ENCODE assay signal across 1 cellular context in the genomic region with DNA sequence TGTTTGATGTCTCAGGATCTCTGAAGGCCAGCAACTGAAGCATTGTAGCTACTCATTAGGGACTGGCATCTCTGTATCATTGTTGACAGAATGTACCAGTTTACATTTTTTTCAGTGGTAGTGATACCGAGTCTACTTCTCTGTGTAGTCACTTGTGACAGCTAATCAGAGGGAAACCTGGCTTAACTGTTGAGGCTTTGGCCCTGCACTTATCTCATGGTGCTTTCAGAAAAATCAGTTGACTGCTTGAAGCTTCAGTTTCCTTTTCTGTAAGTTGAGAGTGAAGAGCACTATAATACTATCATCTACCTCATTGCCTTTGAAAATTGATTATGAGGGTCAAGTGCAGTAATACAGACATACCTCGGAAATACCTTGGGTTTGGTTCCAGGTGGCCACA.
TF ChIP-seq lines count a peak whose summit lies in the region.

No MANE protein-coding gene starts in this region.

TF ChIP-seq in GM12878, 131 proteins besides CTCF, POLR2A, EP300 and RAD21 (continued from another document):
- TF ChIP-seq, protein P1, sequence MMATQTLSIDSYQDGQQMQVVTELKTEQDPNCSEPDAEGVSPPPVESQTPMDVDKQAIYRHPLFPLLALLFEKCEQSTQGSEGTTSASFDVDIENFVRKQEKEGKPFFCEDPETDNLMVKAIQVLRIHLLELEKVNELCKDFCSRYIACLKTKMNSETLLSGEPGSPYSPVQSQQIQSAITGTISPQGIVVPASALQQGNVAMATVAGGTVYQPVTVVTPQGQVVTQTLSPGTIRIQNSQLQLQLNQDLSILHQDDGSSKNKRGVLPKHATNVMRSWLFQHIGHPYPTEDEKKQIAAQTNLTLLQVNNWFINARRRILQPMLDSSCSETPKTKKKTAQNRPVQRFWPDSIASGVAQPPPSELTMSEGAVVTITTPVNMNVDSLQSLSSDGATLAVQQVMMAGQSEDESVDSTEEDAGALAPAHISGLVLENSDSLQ (IDR thresholded peaks at IDR 0.05) = peak; percentile 34; the same call in 1 of the 2 replicates
- TF ChIP-seq, protein P2, sequence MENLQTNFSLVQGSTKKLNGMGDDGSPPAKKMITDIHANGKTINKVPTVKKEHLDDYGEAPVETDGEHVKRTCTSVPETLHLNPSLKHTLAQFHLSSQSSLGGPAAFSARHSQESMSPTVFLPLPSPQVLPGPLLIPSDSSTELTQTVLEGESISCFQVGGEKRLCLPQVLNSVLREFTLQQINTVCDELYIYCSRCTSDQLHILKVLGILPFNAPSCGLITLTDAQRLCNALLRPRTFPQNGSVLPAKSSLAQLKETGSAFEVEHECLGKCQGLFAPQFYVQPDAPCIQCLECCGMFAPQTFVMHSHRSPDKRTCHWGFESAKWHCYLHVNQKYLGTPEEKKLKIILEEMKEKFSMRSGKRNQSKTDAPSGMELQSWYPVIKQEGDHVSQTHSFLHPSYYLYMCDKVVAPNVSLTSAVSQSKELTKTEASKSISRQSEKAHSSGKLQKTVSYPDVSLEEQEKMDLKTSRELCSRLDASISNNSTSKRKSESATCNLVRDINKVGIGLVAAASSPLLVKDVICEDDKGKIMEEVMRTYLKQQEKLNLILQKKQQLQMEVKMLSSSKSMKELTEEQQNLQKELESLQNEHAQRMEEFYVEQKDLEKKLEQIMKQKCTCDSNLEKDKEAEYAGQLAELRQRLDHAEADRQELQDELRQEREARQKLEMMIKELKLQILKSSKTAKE (IDR thresholded peaks at IDR 0.05; ENCODE audit: low read depth, poor library complexity, severe bottlenecking) = peak; percentile 27
- TF ChIP-seq, protein P3, sequence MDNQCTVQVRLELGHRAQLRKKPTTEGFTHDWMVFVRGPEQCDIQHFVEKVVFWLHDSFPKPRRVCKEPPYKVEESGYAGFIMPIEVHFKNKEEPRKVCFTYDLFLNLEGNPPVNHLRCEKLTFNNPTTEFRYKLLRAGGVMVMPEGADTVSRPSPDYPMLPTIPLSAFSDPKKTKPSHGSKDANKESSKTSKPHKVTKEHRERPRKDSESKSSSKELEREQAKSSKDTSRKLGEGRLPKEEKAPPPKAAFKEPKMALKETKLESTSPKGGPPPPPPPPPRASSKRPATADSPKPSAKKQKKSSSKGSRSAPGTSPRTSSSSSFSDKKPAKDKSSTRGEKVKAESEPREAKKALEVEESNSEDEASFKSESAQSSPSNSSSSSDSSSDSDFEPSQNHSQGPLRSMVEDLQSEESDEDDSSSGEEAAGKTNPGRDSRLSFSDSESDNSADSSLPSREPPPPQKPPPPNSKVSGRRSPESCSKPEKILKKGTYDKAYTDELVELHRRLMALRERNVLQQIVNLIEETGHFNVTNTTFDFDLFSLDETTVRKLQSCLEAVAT (IDR thresholded peaks at IDR 0.05) = 0 out of 2 replicates have a peak, but pooled peaks have one; percentile 42
- TF ChIP-seq, protein P4, sequence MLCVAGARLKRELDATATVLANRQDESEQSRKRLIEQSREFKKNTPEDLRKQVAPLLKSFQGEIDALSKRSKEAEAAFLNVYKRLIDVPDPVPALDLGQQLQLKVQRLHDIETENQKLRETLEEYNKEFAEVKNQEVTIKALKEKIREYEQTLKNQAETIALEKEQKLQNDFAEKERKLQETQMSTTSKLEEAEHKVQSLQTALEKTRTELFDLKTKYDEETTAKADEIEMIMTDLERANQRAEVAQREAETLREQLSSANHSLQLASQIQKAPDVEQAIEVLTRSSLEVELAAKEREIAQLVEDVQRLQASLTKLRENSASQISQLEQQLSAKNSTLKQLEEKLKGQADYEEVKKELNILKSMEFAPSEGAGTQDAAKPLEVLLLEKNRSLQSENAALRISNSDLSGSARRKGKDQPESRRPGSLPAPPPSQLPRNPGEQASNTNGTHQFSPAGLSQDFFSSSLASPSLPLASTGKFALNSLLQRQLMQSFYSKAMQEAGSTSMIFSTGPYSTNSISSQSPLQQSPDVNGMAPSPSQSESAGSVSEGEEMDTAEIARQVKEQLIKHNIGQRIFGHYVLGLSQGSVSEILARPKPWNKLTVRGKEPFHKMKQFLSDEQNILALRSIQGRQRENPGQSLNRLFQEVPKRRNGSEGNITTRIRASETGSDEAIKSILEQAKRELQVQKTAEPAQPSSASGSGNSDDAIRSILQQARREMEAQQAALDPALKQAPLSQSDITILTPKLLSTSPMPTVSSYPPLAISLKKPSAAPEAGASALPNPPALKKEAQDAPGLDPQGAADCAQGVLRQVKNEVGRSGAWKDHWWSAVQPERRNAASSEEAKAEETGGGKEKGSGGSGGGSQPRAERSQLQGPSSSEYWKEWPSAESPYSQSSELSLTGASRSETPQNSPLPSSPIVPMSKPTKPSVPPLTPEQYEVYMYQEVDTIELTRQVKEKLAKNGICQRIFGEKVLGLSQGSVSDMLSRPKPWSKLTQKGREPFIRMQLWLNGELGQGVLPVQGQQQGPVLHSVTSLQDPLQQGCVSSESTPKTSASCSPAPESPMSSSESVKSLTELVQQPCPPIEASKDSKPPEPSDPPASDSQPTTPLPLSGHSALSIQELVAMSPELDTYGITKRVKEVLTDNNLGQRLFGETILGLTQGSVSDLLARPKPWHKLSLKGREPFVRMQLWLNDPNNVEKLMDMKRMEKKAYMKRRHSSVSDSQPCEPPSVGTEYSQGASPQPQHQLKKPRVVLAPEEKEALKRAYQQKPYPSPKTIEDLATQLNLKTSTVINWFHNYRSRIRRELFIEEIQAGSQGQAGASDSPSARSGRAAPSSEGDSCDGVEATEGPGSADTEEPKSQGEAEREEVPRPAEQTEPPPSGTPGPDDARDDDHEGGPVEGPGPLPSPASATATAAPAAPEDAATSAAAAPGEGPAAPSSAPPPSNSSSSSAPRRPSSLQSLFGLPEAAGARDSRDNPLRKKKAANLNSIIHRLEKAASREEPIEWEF (IDR thresholded peaks at IDR 0.05; ENCODE audit: insufficient replicate concordance, low read depth, low read length) = peak; percentile 39
- no peak for TF ChIP-seq ZNF384 (IDR thresholded peaks at IDR 0.05; ENCODE audit: borderline replicate concordance, low read depth, low read length)
- TF ChIP-seq MTA2 (IDR thresholded peaks at IDR 0.05; ENCODE audit: low read depth) = peak; percentile 39; the same call in 1 of the 2 replicates
- TF ChIP-seq ATF7 (IDR thresholded peaks at IDR 0.05; ENCODE audit: low read depth) = peak; percentile 32; the same call in 1 of the 2 replicates
- TF ChIP-seq BACH1 (IDR thresholded peaks at IDR 0.05; ENCODE audit: borderline replicate concordance) = no peak
TF ChIP-seq in GM12878: peak in this region for 10.
